22 cellular contexts compared by ENCODE assay signal in the genomic region with DNA sequence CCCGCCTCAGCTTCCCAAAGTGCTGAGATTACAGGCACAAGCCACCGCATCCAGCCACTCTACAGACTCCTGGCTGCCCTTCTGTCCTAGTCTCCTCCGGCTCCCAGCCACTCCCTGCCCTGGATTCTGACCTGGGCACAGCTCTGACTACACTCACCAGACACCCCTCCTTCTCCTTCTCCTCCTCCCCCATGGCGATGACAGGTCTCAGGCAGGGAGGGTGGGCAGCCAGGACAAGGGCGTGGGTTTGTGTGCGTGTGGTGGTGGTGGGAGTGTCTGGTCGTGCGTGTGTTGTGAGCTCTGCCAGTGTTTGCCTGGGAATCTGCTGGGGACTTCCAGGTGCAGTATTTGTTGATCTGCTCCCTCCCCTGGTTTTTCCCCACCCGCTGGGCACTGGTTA. TPM values are rescaled to one million over a fixed set of nuclear protein-coding genes. Genes with fewer than 3 reads are reported as not detected.
DNase-seq lines count a peak whose midpoint lies in the region; ATAC-seq and TF ChIP-seq lines count a peak whose summit lies in the region.
"Had no signal": no experiment of that assay in that cellular context is flagged by ENCODE, and none has a peak within 500 bp of the region (broad histone marks: within the 10 kb centered on the region; RNA-seq: fewer than 3 reads in every experiment).

No MANE protein-coding gene starts in this region.

- POLR2A ChIA-PET in MCF 10A (lab: Yijun Ruan, JAX): no interaction called here
- POLR2A ChIA-PET in activated CD4-positive, alpha-beta T cell treated with anti-CD3 and anti-CD28 coated beads, Interleukin-2, amount 10 ng/mL, durations not matched to agents 7 days and 5 days (lab: Charles Lee): no interaction called here

- H3K4me1 Mint-ChIP-seq in MCF 10A (ENCODE audit: insufficient read depth, unreplicated experiment): peaks cover 24% of the 10 kb centered on the region
- H3K4me1 Mint-ChIP-seq in mesothelial cell of epicardium: peaks cover 32% of the 10 kb centered on the region
- peaks cover 23% of the 10 kb centered on the region for H3K4me1 Mint-ChIP-seq in activated CD4-positive, alpha-beta T cell treated with anti-CD3 and anti-CD28 coated beads, Interleukin-2, amount 10 ng/mL, durations not matched to agents 7 days and 5 days

- BruUV-seq in MCF 10A (replicated peaks; lab: Mats Ljungman, UMichigan): no TSS peak
- no TSS peak for BruUV-seq in mammary epithelial cell (replicated peaks; lab: Mats Ljungman, UMichigan)

- H3K27me3 ChIP-seq in mammary epithelial cell (ENCODE audit: insufficient read depth, low read length): peaks cover 7% of the 10 kb centered on the region
- no peaks in the 10 kb centered on the region for H3K27me3 ChIP-seq in esophagus (ENCODE audit: control insufficient read depth in 1 of 2, insufficient read depth in 2 of 2, low read length in 2 of 2)
- H3K27me3 ChIP-seq in upper lobe of left lung: peaks cover 0 to 24% (median 5%) of the 10 kb centered on the region in 4 donors

- no peak overlapping the region for H3K4me2 ChIP-seq in mammary epithelial cell (ENCODE audit: insufficient read depth, low read depth, low read length)

- H3K27ac Mint-ChIP-seq in MCF 10A (ENCODE audit: low read depth, unreplicated experiment): peak overlapping the region; percentile 30
- H3K27ac Mint-ChIP-seq in mesothelial cell of epicardium: peak overlapping the region; percentile 66
- H3K27ac Mint-ChIP-seq in activated CD4-positive, alpha-beta T cell treated with anti-CD3 and anti-CD28 coated beads, Interleukin-2, amount 10 ng/mL, durations not matched to agents 7 days and 5 days: no peak overlapping the region
- H3K27ac Mint-ChIP-seq: activated CD8-positive, alpha-beta T cell treated with anti-CD3 and anti-CD28 coated beads, Interleukin-2, amount 10 ng/mL, durations not matched to agents 7 days and 5 days; activated T-helper 2 cell treated with anti-CD3 and anti-CD28 coated beads, Interferon-gamma antibody, Interleukin-2, Interleukin-4, amounts not matched to agents 10 μg/mL and 5 μg/mL and 100 μg/mL, durations not matched to agents 14 hours and 24 hours and 36 hours had no signal

- no peaks in the 10 kb centered on the region for H3K36me3 ChIP-seq in mammary epithelial cell (ENCODE audit: insufficient read depth, low read length)
- H3K36me3 ChIP-seq in esophagus (ENCODE audit: control insufficient read depth in 2 of 2, insufficient read depth in 2 of 2, low read length in 1 of 2): no peaks in the 10 kb centered on the region
- no peaks in the 10 kb centered on the region for H3K36me3 ChIP-seq in upper lobe of left lung

- WGBS in mammary epithelial cell (ENCODE audit: low coverage, missing lambda C conversion rate): 57% methylated on average over 2 of the region's 9 CpGs
- WGBS in esophagus, 2 donors: 31 to 36% methylated on average over 9 of the region's 9 CpGs
- WGBS in upper lobe of left lung, 2 donors: 38 to 44% methylated on average over 8 to 9 of the region's 9 CpGs

- no peaks in the 10 kb centered on the region for H3K9me3 ChIP-seq in mammary epithelial cell (replicated peaks; ENCODE audit: insufficient read depth, low read length)
- peaks cover 0 to 1% of the 10 kb centered on the region in 2 donors for H3K9me3 ChIP-seq in esophagus (ENCODE audit: control insufficient read depth in 2 of 2, insufficient read depth in 1 of 2, low read depth in 1 of 2, low read length in 1 of 2)
- no peaks in the 10 kb centered on the region for H3K9me3 ChIP-seq in upper lobe of left lung

- no peak for TF ChIP-seq EP300 in upper lobe of left lung (IDR thresholded peaks at IDR 0.05)

- intact Hi-C loops in MCF 10A (cut with micrococcal nuclease) (loop anchor here (10.0 kb wide), 1 partner anchor 131 kb away; a partner anchor contains a TSS), mammary epithelial cell (cut with micrococcal nuclease) (no loop called here)

- DNase-seq in MCF 10A (ENCODE audit: unreplicated experiment) (peak; percentile 31), mammary epithelial cell (no peak), mesothelial cell of epicardium (ENCODE audit: low spot score in 2 of 2, unreplicated experiment in 2 of 2) (no peak), upper lobe of left lung (no peak)
- DNase-seq in activated CD4-positive, alpha-beta T cell treated with anti-CD3 and anti-CD28 coated beads, Interleukin-2, amount 10 ng/mL, durations not matched to agents 7 days and 5 days: no peak
- DNase-seq: activated CD8-positive, alpha-beta T cell treated with anti-CD3 and anti-CD28 coated beads, Interleukin-2, amount 10 ng/mL, durations not matched to agents 7 days and 5 days; cerebellar nuclear complex; glutamatergic neuron; NCI-H2029 treated with DMSO at 0.1 percent for 48 hours; NCI-H526 had no signal

- CTCF ChIA-PET in MCF 10A (lab: Yijun Ruan, JAX) (interaction anchor here (0.6 kb wide), 1 partner anchor 259 kb away, joined by 3 read pairs; no protein-coding TSS in a partner anchor), mammary epithelial cell (lab: Charles Lee; ENCODE audit: low non-redundant PET) (no interaction called here)
- CTCF ChIA-PET in activated CD4-positive, alpha-beta T cell treated with anti-CD3 and anti-CD28 coated beads, Interleukin-2, amount 10 ng/mL, durations not matched to agents 7 days and 5 days (lab: Charles Lee): no interaction called here

- H3K9ac ChIP-seq in mammary epithelial cell (ENCODE audit: insufficient read depth, low read length): no peak overlapping the region

- no peak overlapping the region for H3K4me3 ChIP-seq in mammary epithelial cell (replicated peaks in 1 of 3; ENCODE audit: insufficient read depth in 1 of 3, low read depth in 2 of 3, low read length in 3 of 3)
- no peak overlapping the region for H3K4me3 ChIP-seq in esophagus (ENCODE audit: low read depth in 1 of 2, low read length in 2 of 2)
- no peak overlapping the region for H3K4me3 ChIP-seq in upper lobe of left lung

- TF ChIP-seq POLR2A in upper lobe of left lung (IDR thresholded peaks at IDR 0.05): no peak

- H3K4me1 ChIP-seq in mammary epithelial cell (ENCODE audit: insufficient read depth, low read length): peaks cover 16% of the 10 kb centered on the region
- peaks cover 0 to 13% of the 10 kb centered on the region in 2 donors for H3K4me1 ChIP-seq in esophagus (ENCODE audit: control insufficient read depth in 2 of 2, insufficient read depth in 2 of 2, low read length in 1 of 2)
- peaks cover 4 to 21% (median 10%) of the 10 kb centered on the region in 4 donors for H3K4me1 ChIP-seq in upper lobe of left lung

- H3K27me3 Mint-ChIP-seq in MCF 10A (ENCODE audit: insufficient read depth, unreplicated experiment): peaks cover 29% of the 10 kb centered on the region
- H3K27me3 Mint-ChIP-seq in mesothelial cell of epicardium (ENCODE audit: low read depth): peaks cover 32% of the 10 kb centered on the region
- H3K27me3 Mint-ChIP-seq in activated CD4-positive, alpha-beta T cell treated with anti-CD3 and anti-CD28 coated beads, Interleukin-2, amount 10 ng/mL, durations not matched to agents 7 days and 5 days: peaks cover 47% of the 10 kb centered on the region

- TF ChIP-seq CTCF in MCF 10A (IDR thresholded peaks at IDR 0.05; ENCODE audit: unreplicated experiment) (no peak), mammary epithelial cell (conservative IDR thresholded peaks at IDR 0.05 in 1 of 2, IDR thresholded peaks at IDR 0.05 in 1 of 2; ENCODE audit: extremely low read depth in 1 of 2, insufficient read depth in 1 of 2, low read depth in 1 of 2, low read length in 2 of 2) (no peak), mesothelial cell of epicardium (IDR thresholded peaks at IDR 0.05; ENCODE audit: unreplicated experiment) (no peak), upper lobe of left lung (IDR thresholded peaks at IDR 0.05) (no peak)

- H3K79me2 ChIP-seq in mammary epithelial cell (ENCODE audit: insufficient read depth, low read length): no peaks in the 10 kb centered on the region

- H3K36me3 Mint-ChIP-seq in MCF 10A (ENCODE audit: insufficient read depth, unreplicated experiment) (peaks cover 5% of the 10 kb centered on the region), mesothelial cell of epicardium (no peaks in the 10 kb centered on the region)
- no peaks in the 10 kb centered on the region for H3K36me3 Mint-ChIP-seq in activated CD4-positive, alpha-beta T cell treated with anti-CD3 and anti-CD28 coated beads, Interleukin-2, amount 10 ng/mL, durations not matched to agents 7 days and 5 days (ENCODE audit: low read depth)

- ATAC-seq in upper lobe of left lung (ENCODE audit: low FRiP score in 2 of 2) (peak; percentile 28 to 48), GM18868 (IDR thresholded peaks at IDR 0.05; ENCODE audit: unreplicated experiment) (no peak), GM21367 (IDR thresholded peaks at IDR 0.05; ENCODE audit: unreplicated experiment) (no peak)
- ATAC-seq: activated CD8-positive, alpha-beta T cell treated with anti-CD3 and anti-CD28 coated beads, Interleukin-2, amount 10 ng/mL, durations not matched to agents 7 days and 5 days had no signal

- H3K27ac ChIP-seq in mammary epithelial cell (ENCODE audit: insufficient read depth, low read depth, low read length): no peak overlapping the region
- H3K27ac ChIP-seq in esophagus (ENCODE audit: low read depth in 2 of 2, low read length in 1 of 2): peak overlapping the region; percentile 24 to 45
- H3K27ac ChIP-seq in upper lobe of left lung: no peak overlapping the region
- H3K27ac ChIP-seq: 22Rv1, VCaP had no signal

- no peak overlapping the region for H2AFZ ChIP-seq in mammary epithelial cell (ENCODE audit: low read depth, low read length)

- H3K4me3 Mint-ChIP-seq in MCF 10A (ENCODE audit: unreplicated experiment) (no peak overlapping the region), mesothelial cell of epicardium (no peak overlapping the region)
- no peak overlapping the region for H3K4me3 Mint-ChIP-seq in activated CD4-positive, alpha-beta T cell treated with anti-CD3 and anti-CD28 coated beads, Interleukin-2, amount 10 ng/mL, durations not matched to agents 7 days and 5 days
- H3K4me3 Mint-ChIP-seq: activated CD8-positive, alpha-beta T cell treated with anti-CD3 and anti-CD28 coated beads, Interleukin-2, amount 10 ng/mL, durations not matched to agents 7 days and 5 days had no signal

- no peaks in the 10 kb centered on the region for H3K9me3 Mint-ChIP-seq in MCF 10A (ENCODE audit: unreplicated experiment)
- H3K9me3 Mint-ChIP-seq in mesothelial cell of epicardium: no peaks in the 10 kb centered on the region
- H3K9me3 Mint-ChIP-seq in activated CD4-positive, alpha-beta T cell treated with anti-CD3 and anti-CD28 coated beads, Interleukin-2, amount 10 ng/mL, durations not matched to agents 7 days and 5 days: no peaks in the 10 kb centered on the region
- H3K9me3 Mint-ChIP-seq: activated T-helper 2 cell treated with anti-CD3 and anti-CD28 coated beads, Interferon-gamma antibody, Interleukin-2, Interleukin-4, amounts not matched to agents 10 μg/mL and 5 μg/mL and 100 μg/mL, durations not matched to agents 14 hours and 24 hours and 36 hours had no signal

- in situ Hi-C loops in mammary epithelial cell (cut with MboI; ENCODE audit: low sequenced_read_pairs in 2 of 2): no loop called here

- H4K20me1 ChIP-seq in mammary epithelial cell (ENCODE audit: insufficient read depth, low read length): no peaks in the 10 kb centered on the region

- dilution Hi-C loops in mammary epithelial cell (cut with HindIII; ENCODE audit: low sequenced_read_pairs): no loop called here

RNA-seq across cellular contexts. Expression of a gene that starts 3.0 kb away (rescaled TPM):
- not detected in 2 replicates for total RNA-seq in MCF 10A (2022)
- under 1 TPM; 0.31 to 0.50 TPM for total RNA-seq in mammary epithelial cell
- polyA plus RNA-seq in mammary epithelial cell: 0.84 TPM
- 1.4 TPM for polyA minus RNA-seq in mammary epithelial cell
- polyA plus RNA-seq in esophagus: 100 to 1,000 TPM; 296 to 510 TPM
- total RNA-seq in mesothelial cell of epicardium: 11.7 to 14.8 TPM (median 12.2 TPM) in 3 replicates
- total RNA-seq in upper lobe of left lung: under 1 TPM in 1 of 6 donors, not detected in 5; 0.47 TPM
- not detected for total RNA-seq in activated CD4-positive, alpha-beta T cell treated with anti-CD3 and anti-CD28 coated beads, Interleukin-2, amount 10 ng/mL, durations not matched to agents 7 days and 5 days
- total RNA-seq: activated CD8-positive, alpha-beta T cell treated with anti-CD3 and anti-CD28 coated beads, Interleukin-2, amount 10 ng/mL, durations not matched to agents 7 days and 5 days; activated T-helper 2 cell treated with anti-CD3 and anti-CD28 coated beads, Interferon-gamma antibody, Interleukin-2, Interleukin-4, amounts not matched to agents 10 μg/mL and 5 μg/mL and 100 μg/mL, durations not matched to agents 14 hours and 24 hours and 36 hours; endothelial cell of umbilical vein; myocyte; OCI-LY7; pulmonary artery endothelial cell; subcutaneous adipose tissue had no signal
- polyA plus RNA-seq: CD14-positive monocyte had no signal

RNA-seq across cellular contexts. Expression of a gene that starts 10.3 kb away (rescaled TPM):
- total RNA-seq in MCF 10A (2022): not detected in 2 replicates
- total RNA-seq in mammary epithelial cell: not detected
- not detected for polyA plus RNA-seq in mammary epithelial cell
- not detected for polyA minus RNA-seq in mammary epithelial cell
- under 1 TPM in 1 of 2 donors, not detected in 1; 0.22 TPM for polyA plus RNA-seq in esophagus
- not detected in 3 replicates for total RNA-seq in mesothelial cell of epicardium
- 1 to 10 TPM in 1 of 6 donors, under 1 TPM in 1, not detected in 4; 0.83 to 1.3 TPM for total RNA-seq in upper lobe of left lung
- total RNA-seq in activated CD4-positive, alpha-beta T cell treated with anti-CD3 and anti-CD28 coated beads, Interleukin-2, amount 10 ng/mL, durations not matched to agents 7 days and 5 days: not detected
- total RNA-seq: activated CD8-positive, alpha-beta T cell treated with anti-CD3 and anti-CD28 coated beads, Interleukin-2, amount 10 ng/mL, durations not matched to agents 7 days and 5 days; activated T-helper 2 cell treated with anti-CD3 and anti-CD28 coated beads, Interferon-gamma antibody, Interleukin-2, Interleukin-4, amounts not matched to agents 10 μg/mL and 5 μg/mL and 100 μg/mL, durations not matched to agents 14 hours and 24 hours and 36 hours; endothelial cell of umbilical vein; myocyte; OCI-LY7; pulmonary artery endothelial cell; subcutaneous adipose tissue had no signal
- polyA plus RNA-seq: CD14-positive monocyte, endothelial cell of umbilical vein had no signal

RNA-seq across cellular contexts. Expression of a gene that starts 51.0 kb away (rescaled TPM):
- total RNA-seq in MCF 10A (2022) (not detected in 2 replicates), mammary epithelial cell (not detected), mesothelial cell of epicardium (not detected in 3 replicates), upper lobe of left lung (not detected)
- polyA plus RNA-seq in mammary epithelial cell (not detected), esophagus (not detected)
- not detected for polyA minus RNA-seq in mammary epithelial cell
- total RNA-seq in activated CD4-positive, alpha-beta T cell treated with anti-CD3 and anti-CD28 coated beads, Interleukin-2, amount 10 ng/mL, durations not matched to agents 7 days and 5 days: not detected
- total RNA-seq: activated CD8-positive, alpha-beta T cell treated with anti-CD3 and anti-CD28 coated beads, Interleukin-2, amount 10 ng/mL, durations not matched to agents 7 days and 5 days; activated T-helper 2 cell treated with anti-CD3 and anti-CD28 coated beads, Interferon-gamma antibody, Interleukin-2, Interleukin-4, amounts not matched to agents 10 μg/mL and 5 μg/mL and 100 μg/mL, durations not matched to agents 14 hours and 24 hours and 36 hours; endothelial cell of umbilical vein; myocyte; OCI-LY7; pulmonary artery endothelial cell; subcutaneous adipose tissue had no signal
- polyA plus RNA-seq: CD14-positive monocyte, endothelial cell of umbilical vein had no signal

RNA-seq across cellular contexts. Expression of a gene that starts 54.9 kb away (rescaled TPM):
- total RNA-seq in MCF 10A (2022) (not detected in 2 replicates), mammary epithelial cell (not detected), mesothelial cell of epicardium (0.14 to 0.74 TPM (median 0.40 TPM) in 3 replicates), upper lobe of left lung (not detected)
- polyA plus RNA-seq in mammary epithelial cell (not detected), esophagus (not detected)
- polyA minus RNA-seq in mammary epithelial cell: not detected
- not detected for total RNA-seq in activated CD4-positive, alpha-beta T cell treated with anti-CD3 and anti-CD28 coated beads, Interleukin-2, amount 10 ng/mL, durations not matched to agents 7 days and 5 days
- total RNA-seq: activated CD8-positive, alpha-beta T cell treated with anti-CD3 and anti-CD28 coated beads, Interleukin-2, amount 10 ng/mL, durations not matched to agents 7 days and 5 days; activated T-helper 2 cell treated with anti-CD3 and anti-CD28 coated beads, Interferon-gamma antibody, Interleukin-2, Interleukin-4, amounts not matched to agents 10 μg/mL and 5 μg/mL and 100 μg/mL, durations not matched to agents 14 hours and 24 hours and 36 hours; endothelial cell of umbilical vein; myocyte; OCI-LY7; pulmonary artery endothelial cell; subcutaneous adipose tissue had no signal
- polyA plus RNA-seq: CD14-positive monocyte, endothelial cell of umbilical vein had no signal

Comparison
In these comparisons a context has a peak if more than half of its experiments do, and no peak if none do; other contexts are left out.
1. H3K27ac ChIP-seq: peak in esophagus (2 of 2); none in mammary epithelial cell (single experiment) and upper lobe of left lung (0 of 4).
2. ATAC-seq: peak in upper lobe of left lung (2 of 2); none in GM18868 (single experiment) and GM21367 (single experiment).